Comparison of ENCODE assay signal across 7 cellular contexts in genomic region chr19:3284759-3285646, GRCh38.
DNase-seq lines count a peak whose midpoint lies in the region; ATAC-seq, FAIRE-seq and TF ChIP-seq lines count a peak whose summit lies in the region.

No MANE protein-coding gene starts in this region.

- H3K27ac ChIP-seq in Panc1 (ENCODE audit: low read length), result 0 out of 2 replicates have a peak overlapping the region, but pooled peaks have one; percentile 51
- H3K27ac ChIP-seq in pancreas, result peak overlapping the region; percentile 42 to 71 (median 58)

- peak overlapping the region; percentile 25 for H3K4me3 ChIP-seq in HAP-1
- peak overlapping the region; percentile 32 to 57 for H3K4me3 ChIP-seq in Panc1 (ENCODE audit: low read depth in 2 of 2, low read length in 2 of 2)
- no peak overlapping the region for H3K4me3 ChIP-seq in fibroblast of pulmonary artery (replicated peaks; ENCODE audit: low read depth, low read length)
- H3K4me3 ChIP-seq in pancreas, result peak overlapping the region in 3 of 4 donors; percentile 5 to 38 (median 34)

- H3K36me3 ChIP-seq in HAP-1 (replicated peaks) (no peaks in the 10 kb centered on the region), Panc1 (ENCODE audit: control insufficient read depth, insufficient read depth, low read length) (no peaks in the 10 kb centered on the region), pancreas (no peaks in the 10 kb centered on the region)

- FAIRE-seq in pancreas (lab: Jason Lieb, UNC), result no peak

- DNase-seq in HAP-1 (ENCODE audit: low spot score in 2 of 2), result peak; percentile 81 to 99
- DNase-seq in Panc1 (ENCODE audit: low read depth, low spot score), result peak; percentile 88
- peak; percentile 82 for DNase-seq in activated T-cell treated with anti-CD3 and anti-CD28 coated beads, Interleukin-2, amount 50 U/mL, for 24 hours
- peak; percentile 44 for DNase-seq in fibroblast of pulmonary artery (ENCODE audit: low read depth)
- peak; percentile 95 to 100 (median 98) for DNase-seq in pancreas

- ATAC-seq in Panc1 (peak; percentile 91), pancreas (peak; percentile 82 to 93 (median 86)), HG02852 (IDR thresholded peaks at IDR 0.05; ENCODE audit: unreplicated experiment) (no peak), HG03039 (IDR thresholded peaks at IDR 0.05; ENCODE audit: unreplicated experiment) (no peak)

- BruUV-seq in Panc1 (replicated peaks; lab: Mats Ljungman, UMichigan), result no TSS peak

- H3K36me3 Mint-ChIP-seq in activated T-cell treated with anti-CD3 and anti-CD28 coated beads, Interleukin-2, amount 50 U/mL, for 24 hours (ENCODE audit: low read depth), result no peaks in the 10 kb centered on the region

- no peak for TF ChIP-seq CTCF in Panc1 (IDR thresholded peaks at IDR 0.05)
- no peak for TF ChIP-seq CTCF in fibroblast of pulmonary artery (IDR thresholded peaks at IDR 0.05; ENCODE audit: low read length, missing control alignments)
- TF ChIP-seq CTCF in pancreas (IDR thresholded peaks at IDR 0.05), result no peak

- H3K27me3 Mint-ChIP-seq in activated T-cell treated with anti-CD3 and anti-CD28 coated beads, Interleukin-2, amount 50 U/mL, for 24 hours, result peaks cover 24% of the 10 kb centered on the region

- peak overlapping the region; percentile 63 for H3K27ac Mint-ChIP-seq in activated T-cell treated with anti-CD3 and anti-CD28 coated beads, Interleukin-2, amount 50 U/mL, for 24 hours

- peaks cover 23% of the 10 kb centered on the region for H3K27me3 ChIP-seq in HAP-1 (ENCODE audit: low read depth)
- no peaks in the 10 kb centered on the region for H3K27me3 ChIP-seq in Panc1 (ENCODE audit: control insufficient read depth, insufficient read depth, low read length)
- H3K27me3 ChIP-seq in pancreas, result no peaks in the 10 kb centered on the region

- in situ Hi-C loops in HAP-1 (cut with MboI; ENCODE audit: low sequenced_read_pairs) (no loop called here), Panc1 (cut with HindIII; ENCODE audit: low pct_unique_long_range_greater_than_20kb, low sequenced_read_pairs) (no loop called here)

- H3K9me3 ChIP-seq in HAP-1, result no peaks in the 10 kb centered on the region
- no peaks in the 10 kb centered on the region for H3K9me3 ChIP-seq in Panc1 (ENCODE audit: control insufficient read depth, insufficient read depth, low read depth, low read length)
- no peaks in the 10 kb centered on the region for H3K9me3 ChIP-seq in pancreas

- peaks cover 11% of the 10 kb centered on the region for H3K4me1 Mint-ChIP-seq in activated T-cell treated with anti-CD3 and anti-CD28 coated beads, Interleukin-2, amount 50 U/mL, for 24 hours (ENCODE audit: low read depth)

- H3K4me1 ChIP-seq in HAP-1, result peaks cover 8% of the 10 kb centered on the region
- no peaks in the 10 kb centered on the region for H3K4me1 ChIP-seq in Panc1 (ENCODE audit: control insufficient read depth, insufficient read depth, low read length)
- peaks cover 4 to 6% (median 5%) of the 10 kb centered on the region in 3 donors for H3K4me1 ChIP-seq in pancreas

- WGBS in pancreas, 2 donors, result 1 to 3% methylated on average over 27 to 38 of the region's 38 CpGs

- peak overlapping the region; percentile 53 for H3K4me3 Mint-ChIP-seq in activated T-cell treated with anti-CD3 and anti-CD28 coated beads, Interleukin-2, amount 50 U/mL, for 24 hours

- H3K9me3 Mint-ChIP-seq in activated T-cell treated with anti-CD3 and anti-CD28 coated beads, Interleukin-2, amount 50 U/mL, for 24 hours, result no peaks in the 10 kb centered on the region

- POLR2A ChIA-PET in Panc1 (lab: Charles Lee), result interaction anchor here (0.8 kb wide), 1 partner anchor 16 kb away, joined by 3 read pairs; no protein-coding TSS in a partner anchor

- intact Hi-C loops in Panc1 (cut with micrococcal nuclease; ENCODE audit: unreplicated experiment) (no loop called here), pancreas (cut with DNase I) (no loop called here)

- CTCF ChIA-PET in Panc1 (lab: Charles Lee), result interaction anchor here (0.8 kb wide), 1 partner anchor 200 kb away, joined by 4 read pairs; no protein-coding TSS in a partner anchor

Comparison
In these comparisons a context has a peak if more than half of its experiments do, and no peak if none do; other contexts are left out.
1. DNase-seq: peak in every context shown above with its lines; median percentile 98 in pancreas; 90 in HAP-1; 88 in Panc1; 82 in activated T-cell treated with anti-CD3 and anti-CD28 coated beads, Interleukin-2, amount 50 U/mL, for 24 hours; 44 in fibroblast of pulmonary artery.
2. ATAC-seq: peak in Panc1 (single experiment) and pancreas (4 of 4); none in HG02852 (single experiment) and HG03039 (single experiment).